ENCODE assay signal across 11 cellular contexts in the genomic region with DNA sequence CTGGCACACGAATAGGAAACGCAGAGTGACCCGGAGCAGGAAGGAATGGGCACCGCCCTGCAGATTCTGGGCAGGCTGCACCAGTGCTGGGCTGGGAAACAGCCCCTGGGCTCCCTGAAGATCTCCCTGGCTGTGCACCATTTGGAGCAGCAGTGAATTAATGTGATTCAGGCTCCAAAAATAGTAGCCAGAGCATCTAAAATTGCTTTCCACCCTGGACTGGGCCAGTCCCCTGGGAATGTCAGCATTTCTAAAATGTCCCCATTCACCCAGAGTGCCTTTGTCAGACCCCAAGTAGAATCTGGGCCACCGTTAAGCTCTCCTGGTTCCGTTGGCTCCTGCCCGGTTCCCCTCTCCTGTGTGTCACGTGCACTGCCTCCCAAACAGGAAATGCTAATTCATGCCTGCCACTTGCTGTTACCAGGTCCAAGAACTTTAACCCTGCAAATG. TPM values are rescaled to one million over a fixed set of nuclear protein-coding genes. Genes with fewer than 3 reads are reported as not detected.
DNase-seq lines count a peak whose midpoint lies in the region; ATAC-seq and TF ChIP-seq lines count a peak whose summit lies in the region.
"Had no signal": no experiment of that assay in that cellular context is flagged by ENCODE, and none has a peak within 500 bp of the region (broad histone marks: within the 10 kb centered on the region; RNA-seq: fewer than 3 reads in every experiment).

No MANE protein-coding gene starts in this region.

- H3K27ac ChIP-seq in GM23338 (ENCODE audit: low read depth) (no peak overlapping the region), lung (ENCODE audit: low read depth in 1 of 2, low read length in 1 of 2) (peak overlapping the region in 1 of 2 donors; percentile 85), spleen (peak overlapping the region; percentile 1 to 82 (median 68))

- TF ChIP-seq POLR2A in spleen (IDR thresholded peaks at IDR 0.05), result no peak

- intact Hi-C loops in spleen (cut with DNase I; ENCODE audit: low total_unique reads), result no loop called here

- ATAC-seq in GM23338 (peak; percentile 63), esophagus mucosa (peak; percentile 28), lung (ENCODE audit: insufficient read depth, low FRiP score) (peak; percentile 16), HG03439 (IDR thresholded peaks at IDR 0.05; ENCODE audit: unreplicated experiment) (no peak), GM19455 (IDR thresholded peaks at IDR 0.05; ENCODE audit: unreplicated experiment) (no peak)
- ATAC-seq: GM12878 had no signal

- TF ChIP-seq CTCF in GM23338 (conservative IDR thresholded peaks at IDR 0.05; ENCODE audit: low read depth in 2 of 2) (no peak), lung (IDR thresholded peaks at IDR 0.05; ENCODE audit: control extremely low read depth, extremely low read depth) (no peak), spleen (IDR thresholded peaks at IDR 0.05 in 8 of 11, conservative IDR thresholded peaks at IDR 0.05 in 3 of 11) (no peak), progenitor cell of endocrine pancreas (IDR thresholded peaks at IDR 0.05; ENCODE audit: unreplicated experiment) (no peak)

- H3K4me3 ChIP-seq in GM23338 (no peak overlapping the region), lung (no peak overlapping the region), spleen (peak overlapping the region in 1 of 8 donors; percentile 33)
- H3K4me3 ChIP-seq: GM12878 had no signal

- H4K20me1 ChIP-seq in GM23338 (replicated peaks; ENCODE audit: insufficient read depth), result no peaks in the 10 kb centered on the region

- H3K36me3 ChIP-seq in GM23338 (ENCODE audit: insufficient read depth), result no peaks in the 10 kb centered on the region
- no peaks in the 10 kb centered on the region for H3K36me3 ChIP-seq in lung (ENCODE audit: control insufficient read depth in 2 of 2, insufficient read depth in 2 of 2, low read length in 2 of 2)
- H3K36me3 ChIP-seq in spleen, result no peaks in the 10 kb centered on the region

- H3K27me3 Mint-ChIP-seq in GM23338 (ENCODE audit: insufficient read depth, low read depth, poor library complexity) (peaks cover 4% of the 10 kb centered on the region), progenitor cell of endocrine pancreas (peaks cover 20% of the 10 kb centered on the region)

- no peaks in the 10 kb centered on the region for H3K9me3 Mint-ChIP-seq in GM23338
- peaks cover 4% of the 10 kb centered on the region for H3K9me3 Mint-ChIP-seq in progenitor cell of endocrine pancreas (ENCODE audit: low read depth)
- H3K9me3 Mint-ChIP-seq: activated B cell treated with CpG ODN at 0.5 μM for 24 hours had no signal

- H3K4me2 ChIP-seq in GM23338, result no peak overlapping the region

- H3K27me3 ChIP-seq in GM23338 (ENCODE audit: insufficient read depth), result no peaks in the 10 kb centered on the region
- H3K27me3 ChIP-seq in lung (ENCODE audit: control insufficient read depth, insufficient read depth), result no peaks in the 10 kb centered on the region
- H3K27me3 ChIP-seq in spleen (replicated peaks in 1 of 7), result peaks cover 0 to 17% (median 0%) of the 10 kb centered on the region in 7 donors

- no peaks in the 10 kb centered on the region for H3K36me3 Mint-ChIP-seq in GM23338 (ENCODE audit: low read depth)
- no peaks in the 10 kb centered on the region for H3K36me3 Mint-ChIP-seq in progenitor cell of endocrine pancreas (ENCODE audit: insufficient read depth)

- H3K9me2 ChIP-seq in GM23338 (ENCODE audit: insufficient read depth), result no peaks in the 10 kb centered on the region

- H3K27ac Mint-ChIP-seq in GM23338, result no peak overlapping the region
- no peak overlapping the region for H3K27ac Mint-ChIP-seq in progenitor cell of endocrine pancreas
- H3K27ac Mint-ChIP-seq: activated B cell treated with CpG ODN at 0.5 μM for 24 hours had no signal

- peak; percentile 34 for DNase-seq in GM23338 (ENCODE audit: low spot score)
- DNase-seq in lung (ENCODE audit: low spot score), result no peak
- DNase-seq in spleen, result no peak
- DNase-seq in progenitor cell of endocrine pancreas (ENCODE audit: low spot score, unreplicated experiment), result no peak
- no peak for DNase-seq in stimulated activated CD4-positive, alpha-beta T cell treated with anti-CD3 and anti-CD28 coated beads, Interleukin-12 subunit alpha, Interleukin-12 subunit beta, amount 100 ng/mL, for 4 hours
- DNase-seq: activated B cell treated with CpG ODN at 0.5 μM for 24 hours, NCI-H1105 had no signal

- H3K4me3 Mint-ChIP-seq in GM23338 (no peak overlapping the region), progenitor cell of endocrine pancreas (ENCODE audit: low read depth) (no peak overlapping the region)
- H3K4me3 Mint-ChIP-seq: activated B cell treated with CpG ODN at 0.5 μM for 24 hours had no signal

- WGBS in lung, 2 donors, result 8 to 13% methylated on average over 8 of the region's 8 CpGs
- WGBS in spleen, 5 donors, result 8 to 16% (median 12%) methylated on average over 8 of the region's 8 CpGs

- H3K79me2 ChIP-seq in GM23338 (replicated peaks; ENCODE audit: insufficient read depth), result no peaks in the 10 kb centered on the region

- H3K4me1 ChIP-seq in GM23338 (ENCODE audit: insufficient read depth) (peaks cover 3% of the 10 kb centered on the region; the same call in 1 of the 2 replicates), lung (ENCODE audit: control insufficient read depth in 2 of 2, insufficient read depth in 2 of 2, low read length in 2 of 2) (peaks cover 0 to 12% of the 10 kb centered on the region in 2 donors), spleen (peaks cover 16 to 36% (median 26%) of the 10 kb centered on the region in 6 donors)

- H3K4me1 Mint-ChIP-seq in GM23338 (peaks cover 14% of the 10 kb centered on the region), progenitor cell of endocrine pancreas (ENCODE audit: low read depth) (peaks cover 5% of the 10 kb centered on the region)

- H3K9me3 ChIP-seq in lung (ENCODE audit: control insufficient read depth in 2 of 2, insufficient read depth in 1 of 2, low read length in 1 of 2) (no peaks in the 10 kb centered on the region), spleen (no peaks in the 10 kb centered on the region)

- peak overlapping the region; percentile 72 for H2AFZ ChIP-seq in GM23338

- H3F3A ChIP-seq in GM23338 (replicated peaks; ENCODE audit: low read depth), result no peaks in the 10 kb centered on the region

TF ChIP-seq in GM23338, 12 proteins besides CTCF, POLR2A, EP300 and RAD21 (continues in another document):
- TF ChIP-seq ZNF114 (CRISPR knock-in tag; IDR thresholded peaks at IDR 0.05) (no peak), EZH2 (IDR thresholded peaks at IDR 0.05; ENCODE audit: low read depth, unreplicated experiment) (no peak), STAT1 (IDR thresholded peaks at IDR 0.05; ENCODE audit: unreplicated experiment) (no peak), NANOG (IDR thresholded peaks at IDR 0.05; ENCODE audit: borderline replicate concordance) (no peak), ZNF331 (CRISPR knock-in tag; IDR thresholded peaks at IDR 0.05; ENCODE audit: low read depth) (no peak)

RNA-seq across cellular contexts. Expression of gene IRAG1, which starts 18.5 kb away (rescaled TPM):
- 2.5 and 2.7 TPM in 2 replicates for total RNA-seq in GM23338 (2014; rRNA removed; shearing (Covaris generic))
- polyA plus RNA-seq in GM23338 (2016; fragmentation: Nextera tagmentation; extraction: Ambion mirVana), result 1.5 and 2.7 TPM in 2 replicates
- 3.2 TPM for total RNA-seq in esophagus mucosa
- total RNA-seq in lung, result 10 to 100 TPM; 16.1 to 17.0 TPM
- polyA plus RNA-seq in lung, result 10 to 100 TPM in 1 of 2 donors, 1 to 10 TPM in 1; 2.8 to 10.4 TPM
- 10 to 100 TPM in 5 of 7 donors, 1 to 10 TPM in 2; 4.9 to 15.6 (median 12.2) TPM for total RNA-seq in spleen
- 1 to 10 TPM; 2.8 to 3.3 (median 3.1) TPM for polyA plus RNA-seq in spleen
- 5.4 and 6.3 TPM in 2 replicates for total RNA-seq in progenitor cell of endocrine pancreas
- total RNA-seq: activated B cell treated with CpG ODN at 0.5 μM for 24 hours had no signal

Comparison
In these comparisons a context has a peak if more than half of its experiments do, and no peak if none do; other contexts are left out.
1. ATAC-seq: peak in GM23338 (single experiment), esophagus mucosa (single experiment) and lung (single experiment); none in HG03439 (single experiment) and GM19455 (single experiment).